20 cellular contexts compared by ENCODE assay signal in the genomic region with DNA sequence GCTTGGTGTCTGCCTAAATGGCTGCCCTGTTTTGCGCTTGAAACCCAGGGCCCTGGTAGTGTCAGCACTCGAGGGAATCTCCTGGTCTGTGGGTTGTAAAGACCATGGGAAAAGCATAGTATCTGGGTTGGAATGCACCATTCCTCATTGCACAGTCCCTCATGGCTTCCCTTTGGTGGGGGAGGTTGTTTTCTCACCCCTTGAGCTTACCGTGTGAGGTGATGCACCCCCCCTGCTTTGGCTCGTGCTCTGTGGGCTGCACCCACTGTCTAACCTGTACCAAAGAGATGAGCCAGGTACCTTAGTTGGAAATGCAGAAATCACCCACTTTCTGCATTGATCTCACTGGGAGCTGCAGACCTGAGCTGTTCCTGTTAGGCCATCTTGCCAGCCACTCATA.
DNase-seq lines count a peak whose midpoint lies in the region; ATAC-seq and TF ChIP-seq lines count a peak whose summit lies in the region.
"Had no signal": no experiment of that assay in that cellular context is flagged by ENCODE, and none has a peak within 500 bp of the region (broad histone marks: within the 10 kb centered on the region; RNA-seq: fewer than 3 reads in every experiment).

No MANE protein-coding gene starts in this region.

- H3K4me3 Mint-ChIP-seq in stimulated activated naive CD8-positive, alpha-beta T cell treated with anti-CD3 and anti-CD28 coated beads, Interleukin-15, Interleukin-2, amounts not matched to agents 100 ng/mL and 50 ng/mL, for 24 hours: no peak overlapping the region
- peak overlapping the region; percentile 19 for H3K4me3 Mint-ChIP-seq in activated B cell treated with CpG ODN at 0.5 μM for 24 hours
- H3K4me3 Mint-ChIP-seq in naive thymus-derived CD4-positive, alpha-beta T cell: peak overlapping the region in 7 of 10 donors; percentile 29 to 64 (median 45)
- H3K4me3 Mint-ChIP-seq: activated CD4-positive, alpha-beta T cell treated with anti-CD3 and anti-CD28 coated beads, Interleukin-2, amount 10 ng/mL, durations not matched to agents 24 days and 14 days; activated T-cell treated with anti-CD3 and anti-CD28 coated beads, Interleukin-2, amount 50 U/mL, for 72 hours had no signal

- H3K9me3 Mint-ChIP-seq in stimulated activated naive CD8-positive, alpha-beta T cell treated with anti-CD3 and anti-CD28 coated beads, Interleukin-15, Interleukin-2, amounts not matched to agents 100 ng/mL and 50 ng/mL, for 24 hours: peaks cover 6% of the 10 kb centered on the region
- H3K9me3 Mint-ChIP-seq in activated B cell treated with CpG ODN at 0.5 μM for 24 hours: no peaks in the 10 kb centered on the region
- peaks cover 0 to 14% (median 3%) of the 10 kb centered on the region in 11 donors for H3K9me3 Mint-ChIP-seq in naive thymus-derived CD4-positive, alpha-beta T cell
- H3K9me3 Mint-ChIP-seq: activated CD4-positive, alpha-beta T cell treated with anti-CD3 and anti-CD28 coated beads, Interleukin-2, amount 10 ng/mL, durations not matched to agents 24 days and 14 days had no signal

- H3K36me3 Mint-ChIP-seq in stimulated activated naive CD8-positive, alpha-beta T cell treated with anti-CD3 and anti-CD28 coated beads, Interleukin-15, Interleukin-2, amounts not matched to agents 100 ng/mL and 50 ng/mL, for 24 hours (ENCODE audit: low read depth): peaks cover 81% of the 10 kb centered on the region
- H3K36me3 Mint-ChIP-seq in activated B cell treated with CpG ODN at 0.5 μM for 24 hours (ENCODE audit: low read depth): peaks cover 67% of the 10 kb centered on the region
- peaks cover 28 to 73% (median 64%) of the 10 kb centered on the region in 5 donors for H3K36me3 Mint-ChIP-seq in naive thymus-derived CD4-positive, alpha-beta T cell

- no peaks in the 10 kb centered on the region for H3K27me3 ChIP-seq in naive thymus-derived CD4-positive, alpha-beta T cell (ENCODE audit: control insufficient read depth in 2 of 2, insufficient read depth in 2 of 2, low read length in 2 of 2)
- H3K27me3 ChIP-seq: ovary, testis had no signal

- H3K27ac Mint-ChIP-seq in stimulated activated naive CD8-positive, alpha-beta T cell treated with anti-CD3 and anti-CD28 coated beads, Interleukin-15, Interleukin-2, amounts not matched to agents 100 ng/mL and 50 ng/mL, for 24 hours: peak overlapping the region; percentile 57
- H3K27ac Mint-ChIP-seq in activated B cell treated with CpG ODN at 0.5 μM for 24 hours: peak overlapping the region; percentile 50
- peak overlapping the region in 7 of 9 donors; percentile 34 to 85 (median 72) for H3K27ac Mint-ChIP-seq in naive thymus-derived CD4-positive, alpha-beta T cell
- H3K27ac Mint-ChIP-seq: activated CD4-positive, alpha-beta T cell treated with anti-CD3 and anti-CD28 coated beads, Interleukin-2, amount 10 ng/mL, durations not matched to agents 24 days and 14 days had no signal

- peaks cover 23 to 24% of the 10 kb centered on the region in 2 donors for H3K4me1 ChIP-seq in naive thymus-derived CD4-positive, alpha-beta T cell (ENCODE audit: control insufficient read depth in 2 of 2, insufficient read depth in 2 of 2, low read length in 2 of 2)
- H3K4me1 ChIP-seq: testis had no signal

- POLR2A ChIA-PET in activated B cell treated with CpG ODN at 0.5 μM for 24 hours (lab: Charles Lee): interaction anchor here (0.7 to 1.7 kb wide), 2 partner anchors 22 to 222 kb away, joined by 11 to 15 read pairs; no protein-coding TSS in a partner anchor
- POLR2A ChIA-PET in naive thymus-derived CD4-positive, alpha-beta T cell (lab: Charles Lee): interaction anchor here (0.6 to 1.3 kb wide), 3 partner anchors 9 to 225 kb away, joined by 3 to 5 read pairs (median 3); no protein-coding TSS in a partner anchor

- peaks cover 93% of the 10 kb centered on the region for H3K4me1 Mint-ChIP-seq in stimulated activated naive CD8-positive, alpha-beta T cell treated with anti-CD3 and anti-CD28 coated beads, Interleukin-15, Interleukin-2, amounts not matched to agents 100 ng/mL and 50 ng/mL, for 24 hours (ENCODE audit: low read depth)
- peaks cover 87% of the 10 kb centered on the region for H3K4me1 Mint-ChIP-seq in activated B cell treated with CpG ODN at 0.5 μM for 24 hours
- H3K4me1 Mint-ChIP-seq in naive thymus-derived CD4-positive, alpha-beta T cell: peaks cover 59 to 99% (median 87%) of the 10 kb centered on the region in 7 donors

- H3K36me3 ChIP-seq in naive thymus-derived CD4-positive, alpha-beta T cell (ENCODE audit: control insufficient read depth in 2 of 3, insufficient read depth in 3 of 3, low read length in 3 of 3): peaks cover 0 to 30% (median 3%) of the 10 kb centered on the region in 3 experiments
- H3K36me3 ChIP-seq: ovary had no signal

- H3K4me3 ChIP-seq in naive thymus-derived CD4-positive, alpha-beta T cell (ENCODE audit: low read length): no peak overlapping the region
- H3K4me3 ChIP-seq: ovary, testis had no signal

- no peak for TF ChIP-seq CTCF in activated B cell treated with CpG ODN at 0.5 μM for 24 hours (IDR thresholded peaks at IDR 0.05)

- no peaks in the 10 kb centered on the region for H3K27me3 Mint-ChIP-seq in stimulated activated naive CD8-positive, alpha-beta T cell treated with anti-CD3 and anti-CD28 coated beads, Interleukin-15, Interleukin-2, amounts not matched to agents 100 ng/mL and 50 ng/mL, for 24 hours
- H3K27me3 Mint-ChIP-seq in activated B cell treated with CpG ODN at 0.5 μM for 24 hours: no peaks in the 10 kb centered on the region
- H3K27me3 Mint-ChIP-seq in naive thymus-derived CD4-positive, alpha-beta T cell: no peaks in the 10 kb centered on the region
- H3K27me3 Mint-ChIP-seq: activated CD4-positive, alpha-beta T cell treated with anti-CD3 and anti-CD28 coated beads, Interleukin-2, amount 10 ng/mL, durations not matched to agents 24 days and 14 days had no signal

- DNase-seq in stimulated activated naive CD8-positive, alpha-beta T cell treated with anti-CD3 and anti-CD28 coated beads, Interleukin-15, Interleukin-2, amounts not matched to agents 100 U/mL and 50 U/mL, for 24 hours: no peak
- no peak for DNase-seq in activated B cell treated with CpG ODN at 0.5 μM for 24 hours
- DNase-seq in naive thymus-derived CD4-positive, alpha-beta T cell: no peak
- no peak for DNase-seq in NCI-H1048 (lab: John Stamatoyannopoulos, UW)
- DNase-seq in DMS53 (lab: John Stamatoyannopoulos, UW): no peak
- DNase-seq: activated CD4-positive, alpha-beta T cell treated with anti-CD3 and anti-CD28 coated beads, Interleukin-2, amount 10 ng/mL, durations not matched to agents 24 days and 14 days; activated T-cell treated with anti-CD3 and anti-CD28 coated beads, Interleukin-2, amount 50 U/mL, for 72 hours; amniotic stem cell; foreskin fibroblast; left cardiac atrium; NCI-H2081 treated with DMSO at 0.1 percent for 48 hours; NCI-H524; ovary; small intestine; stimulated activated CD4-positive, alpha-beta T cell treated with anti-CD3 and anti-CD28 coated beads, Interleukin-4, amount 100 ng/mL, for 24 hours; testis had no signal

- peak overlapping the region; percentile 39 for H3K27ac ChIP-seq in naive thymus-derived CD4-positive, alpha-beta T cell (ENCODE audit: low read depth, low read length)
- H3K27ac ChIP-seq: HL-60, ovary, testis had no signal

- no peaks in the 10 kb centered on the region for H3K9me3 ChIP-seq in naive thymus-derived CD4-positive, alpha-beta T cell (ENCODE audit: control insufficient read depth in 2 of 3, low read length in 3 of 3)
- H3K9me3 ChIP-seq: ovary, testis had no signal

- CTCF ChIA-PET in activated B cell treated with CpG ODN at 0.5 μM for 24 hours (lab: Charles Lee): no interaction called here
- CTCF ChIA-PET in naive thymus-derived CD4-positive, alpha-beta T cell (lab: Charles Lee): interaction anchor here (0.8 kb wide), 1 partner anchor 14 kb away, joined by 3 read pairs; no protein-coding TSS in a partner anchor

- intact Hi-C loops in activated B cell treated with CpG ODN at 0.5 μM for 24 hours (cut with micrococcal nuclease): no loop called here
- intact Hi-C loops in naive thymus-derived CD4-positive, alpha-beta T cell (cut with micrococcal nuclease): no loop called here

- no peak for ATAC-seq in stimulated activated naive CD8-positive, alpha-beta T cell treated with anti-CD3 and anti-CD28 coated beads, Interleukin-15, Interleukin-2, amounts not matched to agents 100 U/mL and 50 U/mL, for 24 hours
- ATAC-seq in activated B cell treated with CpG ODN at 0.5 μM for 24 hours (ENCODE audit: low read depth): no peak
- no peak for ATAC-seq in naive thymus-derived CD4-positive, alpha-beta T cell
- ATAC-seq in HG02970 (IDR thresholded peaks at IDR 0.05; ENCODE audit: low FRiP score, unreplicated experiment): no peak
- no peak for ATAC-seq in GM18511 (IDR thresholded peaks at IDR 0.05; ENCODE audit: unreplicated experiment)
